ENCODE assay signal across 17 cellular contexts in the genomic region with DNA sequence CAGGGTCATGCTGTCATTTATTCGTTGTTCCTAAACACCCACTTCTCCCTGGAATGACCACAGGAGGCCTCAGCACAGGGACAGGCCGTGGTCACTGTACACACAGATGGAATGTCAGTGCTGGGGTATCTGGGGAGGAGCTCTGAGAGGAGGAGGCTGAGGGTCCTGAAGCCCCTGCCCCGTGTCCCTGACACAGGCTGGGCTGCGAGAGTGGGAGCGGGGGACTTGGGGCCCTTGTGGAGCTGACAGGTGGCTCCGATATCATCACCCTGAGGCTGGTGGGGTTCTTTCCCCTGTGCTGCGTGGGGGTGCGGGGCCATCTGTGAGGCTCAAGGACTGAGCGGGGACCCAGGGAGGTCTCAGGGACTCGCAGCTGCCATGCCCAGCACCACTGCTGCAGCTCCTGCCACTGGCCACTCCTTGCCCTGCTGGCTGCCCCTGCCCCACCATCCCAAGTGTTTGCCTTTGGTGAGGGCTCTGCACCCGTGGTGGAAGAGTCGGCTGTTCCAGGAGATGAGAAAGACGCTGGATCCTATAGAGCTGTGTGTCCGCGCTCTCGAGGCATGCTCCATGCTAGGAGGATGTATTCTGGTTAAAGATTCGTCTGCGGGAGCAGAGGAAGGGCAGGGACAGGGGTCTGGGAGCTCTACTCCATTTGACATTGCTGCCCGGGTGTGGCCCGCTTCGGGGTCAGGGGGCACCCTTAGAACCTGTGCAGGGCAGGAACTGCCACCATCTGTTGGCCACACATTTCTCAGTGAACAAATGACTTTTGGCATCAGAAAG. TPM values are rescaled to one million over a fixed set of nuclear protein-coding genes. Genes with fewer than 3 reads are reported as not detected.
DNase-seq lines count a peak whose midpoint lies in the region; ATAC-seq, FAIRE-seq and TF ChIP-seq lines count a peak whose summit lies in the region.
"Had no signal": no experiment of that assay in that cellular context is flagged by ENCODE, and none has a peak within 500 bp of the region (broad histone marks: within the 10 kb centered on the region; RNA-seq: fewer than 3 reads in every experiment).

No MANE protein-coding gene starts in this region.

- DNase-seq in activated effector memory CD4-positive, alpha-beta T cell treated with anti-CD3 and anti-CD28 coated beads, Interleukin-2, amount 50 U/mL, for 16 hours: peak; percentile 54
- DNase-seq in activated effector memory CD4-positive, alpha-beta T cell treated with Interleukin-2 at 50 U/mL for 16 hours: no peak
- DNase-seq in RWPE2 (ENCODE audit: low spot score): peak; percentile 77
- peak; percentile 55 for DNase-seq in kidney
- DNase-seq in suprapubic skin (ENCODE audit: low spot score in 2 of 2): peak; percentile 56 to 73
- no peak for DNase-seq in AG08395 (ENCODE audit: low spot score)
- DNase-seq in SW480 (ENCODE audit: low spot score): no peak
- DNase-seq: cerebellar nuclear complex; DMS 273 treated with DMSO at 0.1 percent for 48 hours; HCEC 1CT; hippocampal formation; NCI-H1048; NCI-H2171 treated with DMSO at 0.1 percent for 48 hours; stimulated activated naive CD4-positive, alpha-beta T cell treated with Interleukin-2 at 50 U/mL for 16 hours had no signal

- TF ChIP-seq CTCF in RWPE2 (IDR thresholded peaks at IDR 0.05; ENCODE audit: poor library complexity, severe bottlenecking) (no peak), kidney (IDR thresholded peaks at IDR 0.05; ENCODE audit: borderline replicate concordance, extremely low read depth, insufficient read depth) (no peak), suprapubic skin (IDR thresholded peaks at IDR 0.05) (no peak)

- ATAC-seq in RWPE2 (ENCODE audit: low read depth) (no peak), GM21528 (IDR thresholded peaks at IDR 0.05; ENCODE audit: low FRiP score, unreplicated experiment) (no peak)

- no peak overlapping the region for H3K27ac ChIP-seq in RWPE2 (ENCODE audit: poor library complexity, severe bottlenecking)
- no peak overlapping the region for H3K27ac ChIP-seq in kidney (ENCODE audit: low read depth in 2 of 2, low read length in 2 of 2)
- no peak overlapping the region for H3K27ac ChIP-seq in suprapubic skin
- H3K27ac ChIP-seq: adrenal gland had no signal

- no peak for TF ChIP-seq POLR2A in suprapubic skin (IDR thresholded peaks at IDR 0.05)

- H3K9me3 ChIP-seq in RWPE2 (ENCODE audit: severe bottlenecking) (no peaks in the 10 kb centered on the region), kidney (ENCODE audit: control insufficient read depth in 1 of 2, low read length in 2 of 2) (no peaks in the 10 kb centered on the region), suprapubic skin (no peaks in the 10 kb centered on the region)
- H3K9me3 ChIP-seq: adrenal gland had no signal

- no peak overlapping the region for H3K9ac ChIP-seq in kidney (ENCODE audit: low read length in 2 of 2)

- WGBS in suprapubic skin: 90% methylated on average over 13 of the region's 21 CpGs

- H3K36me3 ChIP-seq in RWPE2 (ENCODE audit: low read depth) (no peaks in the 10 kb centered on the region), kidney (ENCODE audit: control insufficient read depth in 1 of 2, insufficient read depth in 2 of 2, low read length in 2 of 2) (peaks cover 0 to 3% of the 10 kb centered on the region in 2 donors), suprapubic skin (peaks cover 58% of the 10 kb centered on the region)
- H3K36me3 ChIP-seq: adrenal gland had no signal

- H3K4me3 ChIP-seq in RWPE2 (ENCODE audit: severe bottlenecking) (no peak overlapping the region), kidney (ENCODE audit: low read length in 2 of 2) (no peak overlapping the region), suprapubic skin (no peak overlapping the region)
- H3K4me3 ChIP-seq: adrenal gland, lung had no signal

- no peak for TF ChIP-seq EP300 in suprapubic skin (IDR thresholded peaks at IDR 0.05)

- H3K4me1 ChIP-seq in RWPE2 (ENCODE audit: insufficient read depth, poor library complexity, severe bottlenecking) (no peaks in the 10 kb centered on the region), kidney (ENCODE audit: control insufficient read depth in 1 of 2, insufficient read depth in 1 of 2, low read depth in 1 of 2, low read length in 2 of 2) (no peaks in the 10 kb centered on the region), suprapubic skin (no peaks in the 10 kb centered on the region)
- H3K4me1 ChIP-seq: adrenal gland had no signal

- intact Hi-C loops in kidney (cut with DNase I): no loop called here

- no peak for FAIRE-seq in kidney (lab: Jason Lieb, UNC)

- H3K27me3 ChIP-seq in RWPE2 (ENCODE audit: insufficient read depth, poor library complexity, severe bottlenecking) (no peaks in the 10 kb centered on the region), suprapubic skin (no peaks in the 10 kb centered on the region)
- H3K27me3 ChIP-seq: adrenal gland had no signal

RNA-seq across cellular contexts. Expression of a gene that starts 18.9 kb away (rescaled TPM):
- total RNA-seq in kidney: 60.2 TPM
- polyA plus RNA-seq in kidney (ENCODE audit: insufficient read depth, low read depth, low replicate concordance): 39.7 TPM
- total RNA-seq in suprapubic skin: 10 to 100 TPM; 21.0 to 69.2 (median 42.0) TPM

Comparison
In these comparisons a context has a peak if more than half of its experiments do, and no peak if none do; other contexts are left out.
1. DNase-seq: peak in activated effector memory CD4-positive, alpha-beta T cell treated with anti-CD3 and anti-CD28 coated beads, Interleukin-2, amount 50 U/mL, for 16 hours (single experiment), RWPE2 (single experiment), kidney (single experiment) and suprapubic skin (2 of 2); none in activated effector memory CD4-positive, alpha-beta T cell treated with Interleukin-2 at 50 U/mL for 16 hours (single experiment), AG08395 (single experiment) and SW480 (single experiment).